ENCODE assay signal across 8 cellular contexts in genomic region chr1:234676103-234676594, GRCh38.
DNase-seq lines count a peak whose midpoint lies in the region; ATAC-seq, FAIRE-seq and TF ChIP-seq lines count a peak whose summit lies in the region.

No MANE protein-coding gene starts in this region.

- peak; percentile 73 for ATAC-seq in RWPE2 (ENCODE audit: low read depth)

- H3K9me3 ChIP-seq in RWPE2 (ENCODE audit: severe bottlenecking) (no peaks in the 10 kb centered on the region), neutrophil (no peaks in the 10 kb centered on the region)

- FAIRE-seq in HTR-8/SVneo (lab: Jason Lieb, UNC) = no peak

- H3K27me3 ChIP-seq in RWPE2 (ENCODE audit: insufficient read depth, poor library complexity, severe bottlenecking) = no peaks in the 10 kb centered on the region
- H3K27me3 ChIP-seq in neutrophil = no peaks in the 10 kb centered on the region

- peak; percentile 89 for DNase-seq in AG20443 (ENCODE audit: low spot score)
- peak; percentile 39 for DNase-seq in GM19238 (ENCODE audit: insufficient read length, low spot score)
- peak; percentile 84 for DNase-seq in HTR-8/SVneo (ENCODE audit: insufficient read length, low spot score)
- DNase-seq in RWPE2 (ENCODE audit: low spot score) = no peak
- peak; percentile 58 for DNase-seq in activated naive CD4-positive, alpha-beta T cell treated with anti-CD3 and anti-CD28 coated beads, Interleukin-2, amount 50 U/mL, for 16 hours
- DNase-seq in globus pallidus (ENCODE audit: low spot score) = peak; percentile 92
- peak; percentile 97 for DNase-seq in superior temporal gyrus (ENCODE audit: extremely low spot score)

- peaks cover 10% of the 10 kb centered on the region for H3K4me1 ChIP-seq in RWPE2 (ENCODE audit: insufficient read depth, poor library complexity, severe bottlenecking)
- H3K4me1 ChIP-seq in neutrophil (ENCODE audit: control insufficient read depth in 1 of 2, insufficient read depth in 1 of 2, low read depth in 1 of 2, low read length in 1 of 2) = peaks cover 9 to 10% of the 10 kb centered on the region in 2 experiments

- no peak for TF ChIP-seq CTCF in RWPE2 (IDR thresholded peaks at IDR 0.05; ENCODE audit: poor library complexity, severe bottlenecking)
- no peak for TF ChIP-seq CTCF in neutrophil (IDR thresholded peaks at IDR 0.05)

- H3K36me3 ChIP-seq in RWPE2 (ENCODE audit: low read depth) (no peaks in the 10 kb centered on the region), neutrophil (no peaks in the 10 kb centered on the region)

- no peak overlapping the region for H3K27ac ChIP-seq in RWPE2 (ENCODE audit: poor library complexity, severe bottlenecking)
- H3K27ac ChIP-seq in neutrophil = no peak overlapping the region

- peak overlapping the region; percentile 4 for H3K4me3 ChIP-seq in RWPE2 (ENCODE audit: severe bottlenecking)
- H3K4me3 ChIP-seq in neutrophil (ENCODE audit: low read depth in 1 of 2, low read length in 1 of 2) = peak overlapping the region; percentile 47 to 55
